ENCODE assay signal across 31 cellular contexts in the genomic region with DNA sequence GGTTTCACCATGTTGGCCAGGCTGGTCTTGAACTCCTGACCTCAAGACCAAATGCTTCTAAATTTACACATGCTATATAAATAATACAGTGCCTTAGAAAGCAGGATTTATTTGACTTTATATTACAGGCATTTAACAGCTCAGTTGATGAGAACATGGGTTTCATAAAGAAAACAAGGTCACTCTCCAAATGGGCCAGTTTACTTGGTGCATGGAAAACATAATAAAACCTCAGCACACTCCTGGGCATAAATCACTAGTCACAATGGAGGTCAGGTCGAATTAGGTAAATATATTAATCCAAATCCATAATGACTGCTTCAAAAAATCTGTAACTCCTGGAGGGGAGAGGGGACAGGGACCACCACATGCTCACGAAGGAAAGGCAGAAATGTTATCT.
"Had no signal": no experiment of that assay in that cellular context is flagged by ENCODE, and none has a peak within 500 bp of the region (broad histone marks: within the 10 kb centered on the region; RNA-seq: fewer than 3 reads in every experiment).

No MANE protein-coding gene starts in this region.

- H3K4me3 ChIP-seq: adrenal gland, body of pancreas, colonic mucosa, esophagus muscularis mucosa, gastroesophageal sphincter, heart right ventricle had no signal

- H3K27ac ChIP-seq: adrenal gland, body of pancreas, colonic mucosa, esophagus muscularis mucosa, gastroesophageal sphincter, heart right ventricle had no signal

- H3K27me3 Mint-ChIP-seq: activated CD4-positive, alpha-beta memory T cell treated with anti-CD3 and anti-CD28 coated beads, Interleukin-2, amount 10 ng/mL, durations not matched to agents 7 days and 5 days; activated CD4-positive, alpha-beta T cell treated with anti-CD3 and anti-CD28 coated beads for 36 hours; activated CD4-positive, alpha-beta T cell treated with anti-CD3 and anti-CD28 coated beads, Interleukin-2, amount 10 ng/mL, durations not matched to agents 24 days and 14 days; activated naive CD4-positive, alpha-beta T cell treated with anti-CD3 and anti-CD28 coated beads, Interleukin-2, amount 10 ng/mL, durations not matched to agents 7 days and 5 days; activated T-cell treated with anti-CD3 and anti-CD28 coated beads, Interleukin-2, amount 50 U/mL, for 24 hours; T-cell had no signal

- H3K9me3 Mint-ChIP-seq: activated CD4-positive, alpha-beta memory T cell treated with anti-CD3 and anti-CD28 coated beads, Interleukin-2, amount 10 ng/mL, durations not matched to agents 7 days and 5 days; activated CD4-positive, alpha-beta T cell treated with anti-CD3 and anti-CD28 coated beads, Interleukin-2, amount 10 ng/mL, durations not matched to agents 24 days and 14 days; activated naive CD4-positive, alpha-beta T cell treated with anti-CD3 and anti-CD28 coated beads, Interleukin-2, amount 10 ng/mL, durations not matched to agents 7 days and 5 days; activated naive CD4-positive, alpha-beta T cell treated with anti-CD3 and anti-CD28 coated beads, Interleukin-2, amount 50 U/mL, for 72 hours; activated T-cell treated with anti-CD3 and anti-CD28 coated beads, Interleukin-2, amount 50 U/mL, for 24 hours; activated T-cell treated with anti-CD3 and anti-CD28 coated beads, Interleukin-2, amount 50 U/mL, for 72 hours; endodermal cell; T-cell; T-helper 1 cell treated with Interleukin-12 subunit alpha and Interleukin-12 subunit beta and Interleukin-4 antibody, amounts not matched to agents 30 μg/mL and 1 μg/mL, for 36 hours; T-helper 2 cell treated with Interferon-gamma antibody and Interleukin-4, amounts not matched to agents 5 μg/mL and 100 μg/mL, for 36 hours had no signal

- H3K4me1 Mint-ChIP-seq: endodermal cell had no signal

- ATAC-seq: activated CD4-positive, alpha-beta T cell treated with anti-CD3 and anti-CD28 coated beads for 36 hours; activated naive CD4-positive, alpha-beta T cell treated with anti-CD3 and anti-CD28 coated beads, Interleukin-2, amount 50 U/mL, for 72 hours; activated T-cell treated with anti-CD3 and anti-CD28 coated beads, Interleukin-2, amount 50 U/mL, for 72 hours; body of pancreas; gastroesophageal sphincter; heart right ventricle; T-cell had no signal

- H3K4me3 Mint-ChIP-seq: activated CD4-positive, alpha-beta memory T cell treated with anti-CD3 and anti-CD28 coated beads, Interleukin-2, amount 10 ng/mL, durations not matched to agents 7 days and 5 days; activated CD4-positive, alpha-beta T cell treated with anti-CD3 and anti-CD28 coated beads for 36 hours; activated CD4-positive, alpha-beta T cell treated with anti-CD3 and anti-CD28 coated beads, Interleukin-2, amount 10 ng/mL, durations not matched to agents 24 days and 14 days; activated naive CD4-positive, alpha-beta T cell treated with anti-CD3 and anti-CD28 coated beads, Interleukin-2, amount 10 ng/mL, durations not matched to agents 7 days and 5 days; activated T-cell treated with anti-CD3 and anti-CD28 coated beads, Interleukin-2, amount 50 U/mL, for 24 hours; activated T-cell treated with anti-CD3 and anti-CD28 coated beads, Interleukin-2, amount 50 U/mL, for 72 hours; endodermal cell; T-cell; T-helper 1 cell treated with Interleukin-12 subunit alpha and Interleukin-12 subunit beta and Interleukin-4 antibody, amounts not matched to agents 30 μg/mL and 1 μg/mL, for 36 hours; T-helper 2 cell treated with Interferon-gamma antibody and Interleukin-4, amounts not matched to agents 5 μg/mL and 100 μg/mL, for 36 hours had no signal

- DNase-seq: activated CD4-positive, alpha-beta memory T cell treated with anti-CD3 and anti-CD28 coated beads, Interleukin-2, amount 10 ng/mL, durations not matched to agents 7 days and 5 days; activated CD4-positive, alpha-beta T cell treated with anti-CD3 and anti-CD28 coated beads for 36 hours; activated CD4-positive, alpha-beta T cell treated with anti-CD3 and anti-CD28 coated beads, Interleukin-2, amount 10 ng/mL, durations not matched to agents 24 days and 14 days; activated CD4-positive, CD25-positive, alpha-beta regulatory T cell; activated CD4-positive, CD25-positive, alpha-beta regulatory T cell treated with anti-CD3 and anti-CD28 coated beads, Interleukin-2, amount 50 U/mL, for 72 hours; activated CD8-positive, alpha-beta memory T cell treated with anti-CD3 and anti-CD28 coated beads, Interleukin-2, amount 50 U/mL, for 48 hours; activated gamma-delta T cell; activated naive CD4-positive, alpha-beta T cell; activated naive CD4-positive, alpha-beta T cell treated with anti-CD3 and anti-CD28 coated beads, Interleukin-2, amount 10 ng/mL, durations not matched to agents 7 days and 5 days; activated T-cell treated with anti-CD3 and anti-CD28 coated beads for 4 hours; activated T-cell treated with anti-CD3 and anti-CD28 coated beads, Interleukin-2, amount 50 U/mL, for 24 hours; activated T-cell treated with anti-CD3 and anti-CD28 coated beads, Interleukin-2, amount 50 U/mL, for 72 hours; adrenal gland; amygdala; aorta; body of pancreas; caudate nucleus; colonic mucosa; effector memory CD4-positive, alpha-beta T cell; endodermal cell; erythroblast; foreskin melanocyte; heart right ventricle; SW 1271; T-cell; T1000 had no signal

- H3K27ac Mint-ChIP-seq: activated CD4-positive, alpha-beta memory T cell treated with anti-CD3 and anti-CD28 coated beads, Interleukin-2, amount 10 ng/mL, durations not matched to agents 7 days and 5 days; activated CD4-positive, alpha-beta T cell treated with anti-CD3 and anti-CD28 coated beads for 36 hours; activated CD4-positive, alpha-beta T cell treated with anti-CD3 and anti-CD28 coated beads, Interleukin-2, amount 10 ng/mL, durations not matched to agents 24 days and 14 days; activated naive CD4-positive, alpha-beta T cell treated with anti-CD3 and anti-CD28 coated beads, Interleukin-2, amount 10 ng/mL, durations not matched to agents 7 days and 5 days; activated naive CD4-positive, alpha-beta T cell treated with anti-CD3 and anti-CD28 coated beads, Interleukin-2, amount 50 U/mL, for 72 hours; activated T-cell treated with anti-CD3 and anti-CD28 coated beads, Interleukin-2, amount 50 U/mL, for 24 hours; activated T-cell treated with anti-CD3 and anti-CD28 coated beads, Interleukin-2, amount 50 U/mL, for 72 hours; endodermal cell; T-cell; T-helper 1 cell treated with Interleukin-12 subunit alpha and Interleukin-12 subunit beta and Interleukin-4 antibody, amounts not matched to agents 30 μg/mL and 1 μg/mL, for 36 hours; T-helper 2 cell treated with Interferon-gamma antibody and Interleukin-4, amounts not matched to agents 5 μg/mL and 100 μg/mL, for 36 hours had no signal
